Comparison of ENCODE assay signal across 15 cellular contexts in the genomic region with DNA sequence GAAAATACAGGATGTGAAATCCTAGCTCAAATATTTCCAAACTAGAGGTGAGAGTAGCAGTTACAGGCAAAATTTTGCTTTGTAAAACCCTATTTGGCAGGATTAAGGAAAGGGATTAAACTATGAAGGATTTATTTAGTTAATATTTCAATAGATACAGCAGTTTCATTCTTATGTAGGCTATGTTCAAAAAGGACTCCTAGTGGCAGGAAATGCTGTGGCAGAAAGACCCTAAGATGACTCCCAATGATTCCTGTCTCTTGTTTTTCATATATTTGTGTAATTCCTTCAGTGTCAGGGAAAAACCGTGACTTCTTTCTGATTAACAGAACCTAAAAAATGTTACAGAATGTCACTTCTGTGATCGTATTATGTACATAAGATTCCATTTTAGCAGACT.
"Had no signal": no experiment of that assay in that cellular context is flagged by ENCODE, and none has a peak within 500 bp of the region (broad histone marks: within the 10 kb centered on the region; RNA-seq: fewer than 3 reads in every experiment).

No MANE protein-coding gene starts in this region.

- H3K27ac Mint-ChIP-seq: activated T-cell treated with anti-CD3 and anti-CD28 coated beads, Interleukin-2, amount 50 U/mL, for 72 hours; naive B cell had no signal

- H3K27ac ChIP-seq: breast epithelium, neutrophil, thyroid gland had no signal

- H3K4me1 Mint-ChIP-seq: naive B cell had no signal

- DNase-seq: activated effector memory CD4-positive, alpha-beta T cell treated with anti-CD3 and anti-CD28 coated beads, Interleukin-2, amount 50 U/mL, for 16 hours; activated naive CD4-positive, alpha-beta T cell treated with anti-CD3 and anti-CD28 coated beads, Interleukin-2, amount 50 U/mL, for 16 hours; activated T-cell treated with anti-CD3 and anti-CD28 coated beads, Interleukin-2, amount 50 U/mL, for 72 hours; aorta; cerebellar nuclear complex; effector CD4-positive, alpha-beta T cell; left ventricle myocardium superior; naive B cell; right cardiac atrium; stimulated activated CD4-positive, alpha-beta T cell treated with anti-CD3 and anti-CD28 coated beads, Interleukin-2, amount 100 ng/mL, for 24 hours; stimulated activated naive CD4-positive, alpha-beta T cell treated with Interleukin-2 at 50 U/mL for 16 hours; thyroid gland had no signal

- H3K4me3 Mint-ChIP-seq: activated T-cell treated with anti-CD3 and anti-CD28 coated beads, Interleukin-2, amount 50 U/mL, for 72 hours; naive B cell had no signal

- H3K36me3 ChIP-seq: breast epithelium, neutrophil, thyroid gland had no signal

- H3K4me1 ChIP-seq: breast epithelium, thyroid gland had no signal

- ATAC-seq: activated CD4-positive, CD25-positive, alpha-beta regulatory T cell treated with anti-CD3 and anti-CD28 coated beads, Interleukin-2, amount 50 U/mL, for 24 hours; activated T-cell treated with anti-CD3 and anti-CD28 coated beads, Interleukin-2, amount 50 U/mL, for 72 hours; left ventricle myocardium superior; right cardiac atrium had no signal

- H3K4me3 ChIP-seq: breast epithelium, thyroid gland had no signal

- H3K36me3 Mint-ChIP-seq: naive B cell had no signal

- H3K27me3 Mint-ChIP-seq: naive B cell had no signal

- H3K9me3 ChIP-seq: neutrophil, thyroid gland had no signal

- H3K27me3 ChIP-seq: breast epithelium, neutrophil, thyroid gland had no signal
